In genomic region chr9:91813261-91813795, GRCh38 we compare ENCODE assay signal across 18 cellular contexts.
DNase-seq lines count a peak whose midpoint lies in the region; ATAC-seq and TF ChIP-seq lines count a peak whose summit lies in the region.
"Had no signal": no experiment of that assay in that cellular context is flagged by ENCODE, and none has a peak within 500 bp of the region (broad histone marks: within the 10 kb centered on the region; RNA-seq: fewer than 3 reads in every experiment).

No MANE protein-coding gene starts in this region.

- peaks cover 9% of the 10 kb centered on the region for H4K20me1 ChIP-seq in IMR-90 (ENCODE audit: insufficient read depth, low read length)

- H3K9me1 ChIP-seq in IMR-90 (ENCODE audit: insufficient read depth, low read length), result peaks cover 12% of the 10 kb centered on the region

- no peak overlapping the region for H2AK5ac ChIP-seq in IMR-90 (ENCODE audit: low read depth, low read length)

- no peaks in the 10 kb centered on the region for H3K9me3 ChIP-seq in IMR-90 (ENCODE audit: control insufficient read depth, insufficient read depth, low read length)
- H3K9me3 ChIP-seq: A549 had no signal

- H3K36me3 ChIP-seq in IMR-90 (ENCODE audit: control insufficient read depth, insufficient read depth, low read length), result no peaks in the 10 kb centered on the region

- H3K18ac ChIP-seq in IMR-90 (ENCODE audit: low read depth, low read length), result peak overlapping the region; percentile 61; the same call in 1 of the 2 replicates

- H2AFZ ChIP-seq in IMR-90 (replicated peaks; ENCODE audit: low read length, poor library complexity), result no peak overlapping the region

- POLR2A ChIA-PET in IMR-90 (lab: Charles Lee; ENCODE audit: unreplicated experiment), result no interaction called here

- peak overlapping the region; percentile 6; the same call in 1 of the 2 replicates for H3K4ac ChIP-seq in IMR-90 (ENCODE audit: low read depth, low read length)

- H3K23ac ChIP-seq in IMR-90 (ENCODE audit: low read depth, low read length), result no peak overlapping the region

- H3K56ac ChIP-seq in IMR-90 (ENCODE audit: extremely low read depth, insufficient read depth, low read length), result no peak overlapping the region

- no peak overlapping the region for H2BK15ac ChIP-seq in IMR-90 (ENCODE audit: low read depth, low read length)

- intact Hi-C loops in IMR-90 (cut with micrococcal nuclease), result no loop called here
- intact Hi-C loops in sciatic nerve (cut with DNase I), result no loop called here

- H3K4me3 ChIP-seq in IMR-90 (ENCODE audit: insufficient read depth, low read depth, low read length), result no peak overlapping the region
- H3K4me3 ChIP-seq: A549 had no signal

- no peak overlapping the region for H3K9ac ChIP-seq in IMR-90 (ENCODE audit: low read depth, low read length)

- no peak overlapping the region; the same call in 1 of the 2 replicates for H4K5ac ChIP-seq in IMR-90 (ENCODE audit: low read depth, low read length)

- in situ Hi-C loops in IMR-90 (cut with MboI; ENCODE audit: low sequenced_read_pairs), result no loop called here

- H3K27ac ChIP-seq in IMR-90 (ENCODE audit: insufficient read depth, low read length), result peak overlapping the region; percentile 47; the same call in 1 of the 2 replicates
- H3K27ac ChIP-seq: A549 had no signal

- ATAC-seq in IMR-90 (ENCODE audit: low read depth), result 0 out of 2 replicates have a peak, but pooled peaks have one; percentile 5
- ATAC-seq in sciatic nerve, result no peak
- no peak for ATAC-seq in GM18505 (IDR thresholded peaks at IDR 0.05; ENCODE audit: unreplicated experiment)
- ATAC-seq: A549, HepG2 had no signal

- peak; percentile 22 for DNase-seq in IMR-90
- DNase-seq in ecto neural progenitor cell (ENCODE audit: low spot score), result peak; percentile 6
- DNase-seq in mesenteric fat pad (ENCODE audit: low spot score), result peak; percentile 28
- DNase-seq in sciatic nerve (ENCODE audit: low spot score), result peak; percentile 31
- no peak for DNase-seq in superior temporal gyrus (ENCODE audit: extremely low spot score)
- DNase-seq in NCI-H2171 (lab: John Stamatoyannopoulos, UW), result no peak
- DNase-seq in NCI-H187 treated with DMSO at 0.1 percent for 48 hours (lab: John Stamatoyannopoulos, UW), result no peak
- DNase-seq: AML-193, EL, NCI-H1092, NCI-H2107, NCI-H226, NCI-H526, OCI-M1, SHP77 treated with DMSO at 0.1 percent for 48 hours had no signal

- H4K91ac ChIP-seq in IMR-90 (ENCODE audit: insufficient read depth, low read depth, low read length), result peak overlapping the region; percentile 40; the same call in 1 of the 2 replicates

- no TSS peak for BruUV-seq in IMR-90 (replicated peaks; lab: Mats Ljungman, UMichigan)

- H2BK5ac ChIP-seq in IMR-90 (ENCODE audit: low read depth, low read length, poor library complexity, severe bottlenecking), result no peak overlapping the region

- no peak for TF ChIP-seq POLR2A in IMR-90 (IDR thresholded peaks at IDR 0.05; ENCODE audit: low read depth, low read length)
- no peak for TF ChIP-seq POLR2A in GM18505 (IDR thresholded peaks at IDR 0.05; ENCODE audit: borderline replicate concordance, extremely low read depth, insufficient read depth, insufficient read length)

- peaks cover 0 to 3% of the 10 kb centered on the region in 2 experiments; a peak in 1 of 4 replicates for H3K79me1 ChIP-seq in IMR-90 (ENCODE audit: low read depth in 1 of 2, low read length in 2 of 2)

- H2BK20ac ChIP-seq in IMR-90 (ENCODE audit: low read depth, low read length), result peak overlapping the region; percentile 14; the same call in 1 of the 2 replicates

- H3K14ac ChIP-seq in IMR-90 (replicated peaks; ENCODE audit: low read depth, low read length), result no peak overlapping the region

- WGBS in IMR-90 (ENCODE audit: extremely low coverage in 2 of 2, insufficient read length in 1 of 2), 2 experiments, result 60% methylated on average over 4 of the region's 9 CpGs; no CpG with 5 or more reads in 1 of the 2 experiments

- H3K4me1 ChIP-seq in IMR-90 (ENCODE audit: control insufficient read depth, insufficient read depth, low read length), result peaks cover 41% of the 10 kb centered on the region
- H3K4me1 ChIP-seq: A549 had no signal

- peaks cover 2% of the 10 kb centered on the region; the same call in 1 of the 2 replicates for H3K27me3 ChIP-seq in IMR-90 (ENCODE audit: control insufficient read depth, insufficient read depth, low read length)

- CTCF ChIA-PET in IMR-90 (lab: Yijun Ruan, JAX), result interaction anchor here (0.7 kb wide), 1 partner anchor 30 kb away, joined by 7 read pairs; no protein-coding TSS in a partner anchor

- no peak overlapping the region for H4K8ac ChIP-seq in IMR-90 (ENCODE audit: low read depth in 2 of 2, low read length in 2 of 2)

- H2AK9ac ChIP-seq in IMR-90 (replicated peaks; ENCODE audit: low read depth, low read length, poor library complexity), result no peak overlapping the region

- H3K4me2 ChIP-seq in IMR-90 (ENCODE audit: low read depth, low read length), result no peak overlapping the region; the same call in 1 of the 2 replicates
- H3K4me2 ChIP-seq: A549 had no signal

- no peak for TF ChIP-seq RAD21 in IMR-90 (IDR thresholded peaks at IDR 0.05; ENCODE audit: low read length)

- peak overlapping the region; percentile 62; the same call in 1 of the 2 replicates for H2BK120ac ChIP-seq in IMR-90 (ENCODE audit: low read depth, low read length)

- dilution Hi-C loops in IMR-90 (cut with HindIII; ENCODE audit: low sequenced_read_pairs, unreplicated experiment), result no loop called here

- no peak for TF ChIP-seq CTCF in IMR-90 (conservative IDR thresholded peaks at IDR 0.05; ENCODE audit: low read depth, low read length)

TF ChIP-seq in IMR-90, 13 proteins besides CTCF, POLR2A, EP300 and RAD21:
- TF ChIP-seq CEBPB (IDR thresholded peaks at IDR 0.05; ENCODE audit: low read depth, low read length) (no peak), FOS (IDR thresholded peaks at IDR 0.05; ENCODE audit: low read depth, low read length) (no peak), MAZ (IDR thresholded peaks at IDR 0.05; ENCODE audit: borderline replicate concordance, low read depth, low read length) (no peak), CHD1 (IDR thresholded peaks at IDR 0.05; ENCODE audit: low read depth, low read length) (no peak), RFX5 (IDR thresholded peaks at IDR 0.05; ENCODE audit: low read depth, low read length) (no peak), MXI1 (IDR thresholded peaks at IDR 0.05; ENCODE audit: borderline replicate concordance, low read depth, low read length) (no peak), NFE2L2 (IDR thresholded peaks at IDR 0.05; ENCODE audit: low read depth, low read length) (no peak), SMC3 (IDR thresholded peaks at IDR 0.05; ENCODE audit: low read depth, low read length) (no peak), RCOR1 (IDR thresholded peaks at IDR 0.05; ENCODE audit: insufficient replicate concordance, low read length) (no peak), MAFK (IDR thresholded peaks at IDR 0.05; ENCODE audit: low read depth, low read length) (no peak), BHLHE40 (IDR thresholded peaks at IDR 0.05; ENCODE audit: low read depth, low read length) (no peak)
- TF ChIP-seq, protein P1, sequence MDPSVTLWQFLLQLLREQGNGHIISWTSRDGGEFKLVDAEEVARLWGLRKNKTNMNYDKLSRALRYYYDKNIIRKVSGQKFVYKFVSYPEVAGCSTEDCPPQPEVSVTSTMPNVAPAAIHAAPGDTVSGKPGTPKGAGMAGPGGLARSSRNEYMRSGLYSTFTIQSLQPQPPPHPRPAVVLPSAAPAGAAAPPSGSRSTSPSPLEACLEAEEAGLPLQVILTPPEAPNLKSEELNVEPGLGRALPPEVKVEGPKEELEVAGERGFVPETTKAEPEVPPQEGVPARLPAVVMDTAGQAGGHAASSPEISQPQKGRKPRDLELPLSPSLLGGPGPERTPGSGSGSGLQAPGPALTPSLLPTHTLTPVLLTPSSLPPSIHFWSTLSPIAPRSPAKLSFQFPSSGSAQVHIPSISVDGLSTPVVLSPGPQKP (IDR thresholded peaks at IDR 0.05; ENCODE audit: borderline replicate concordance, low read depth, low read length), result no peak
- TF ChIP-seq, protein P2, sequence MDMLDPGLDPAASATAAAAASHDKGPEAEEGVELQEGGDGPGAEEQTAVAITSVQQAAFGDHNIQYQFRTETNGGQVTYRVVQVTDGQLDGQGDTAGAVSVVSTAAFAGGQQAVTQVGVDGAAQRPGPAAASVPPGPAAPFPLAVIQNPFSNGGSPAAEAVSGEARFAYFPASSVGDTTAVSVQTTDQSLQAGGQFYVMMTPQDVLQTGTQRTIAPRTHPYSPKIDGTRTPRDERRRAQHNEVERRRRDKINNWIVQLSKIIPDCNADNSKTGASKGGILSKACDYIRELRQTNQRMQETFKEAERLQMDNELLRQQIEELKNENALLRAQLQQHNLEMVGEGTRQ (IDR thresholded peaks at IDR 0.05; ENCODE audit: low read depth, low read length), result no peak
TF ChIP-seq in IMR-90: peak in this region for 0.

Comparison
In these comparisons a context has a peak if more than half of its experiments do, and no peak if none do; other contexts are left out.
1. DNase-seq: peak in IMR-90 (single experiment), ecto neural progenitor cell (single experiment), mesenteric fat pad (single experiment) and sciatic nerve (single experiment); none in superior temporal gyrus (single experiment), NCI-H2171 (single experiment) and NCI-H187 treated with DMSO at 0.1 percent for 48 hours (single experiment).